In the genomic region with DNA sequence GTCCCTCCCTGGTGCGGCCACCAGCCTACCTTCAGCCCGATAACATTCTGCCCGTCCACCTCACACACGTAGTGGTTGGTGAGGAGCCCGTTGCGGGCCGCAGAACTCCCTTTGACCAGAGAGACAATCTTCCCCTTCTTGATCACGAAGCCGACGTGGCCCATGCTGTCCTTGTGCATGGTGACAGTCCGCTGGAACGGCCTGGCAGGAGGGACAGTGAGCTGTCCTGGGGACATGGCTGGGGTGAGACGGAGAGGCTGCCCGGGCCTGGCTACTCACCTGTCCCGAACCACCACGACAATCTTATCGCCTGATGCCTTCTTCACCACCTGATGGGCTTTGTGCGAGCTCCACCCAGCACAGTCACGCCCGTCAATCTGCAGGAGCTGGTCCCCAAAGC, we compare ENCODE assay signal across 15 cellular contexts. TPM values are rescaled to one million over a fixed set of nuclear protein-coding genes. Genes with fewer than 3 reads are reported as not detected.
DNase-seq lines count a peak whose midpoint lies in the region; ATAC-seq lines count a peak whose summit lies in the region.
"Had no signal": no experiment of that assay in that cellular context is flagged by ENCODE, and none has a peak within 500 bp of the region (broad histone marks: within the 10 kb centered on the region; RNA-seq: fewer than 3 reads in every experiment).

No MANE protein-coding gene starts in this region.

- H3K36me3 Mint-ChIP-seq in activated CD4-positive, alpha-beta T cell treated with anti-CD3 and anti-CD28 coated beads, Interleukin-2, amount 10 ng/mL, durations not matched to agents 7 days and 5 days (ENCODE audit: low read depth) = no peaks in the 10 kb centered on the region
- H3K36me3 Mint-ChIP-seq: CD8-positive, alpha-beta T cell; IgD-negative memory B cell had no signal

- H2BK15ac ChIP-seq in mesenchymal stem cell (ENCODE audit: low read depth, poor library complexity, severe bottlenecking) = no peak overlapping the region

- H2AK5ac ChIP-seq in mesenchymal stem cell (ENCODE audit: low read length, severe bottlenecking) = no peak overlapping the region

- H2BK12ac ChIP-seq in mesenchymal stem cell (ENCODE audit: low read length in 2 of 2) = no peak overlapping the region

- POLR2A ChIA-PET in activated CD4-positive, alpha-beta T cell treated with anti-CD3 and anti-CD28 coated beads, Interleukin-2, amount 10 ng/mL, durations not matched to agents 7 days and 5 days (lab: Charles Lee) = no interaction called here

- intact Hi-C loops in posterior vena cava (cut with DNase I) = loop anchor here (2.0 to 10.0 kb wide), 2 partner anchors 82 to 126 kb away; partner anchors contain the start of gene FKBP1A (in 1 of the 2)

- H3K4me3 ChIP-seq in mesenchymal stem cell (ENCODE audit: insufficient read depth in 1 of 2, low read depth in 1 of 2, low read length in 2 of 2) = no peak overlapping the region
- H3K4me3 ChIP-seq: BLaER1, HAP-1 had no signal

- peaks cover 10% of the 10 kb centered on the region for H3K4me1 ChIP-seq in mesenchymal stem cell (ENCODE audit: control insufficient read depth, insufficient read depth, low read depth, low read length)

- no peak overlapping the region for H2BK5ac ChIP-seq in mesenchymal stem cell (ENCODE audit: low read depth, low read length, poor library complexity, severe bottlenecking)

- H3K9ac ChIP-seq in mesenchymal stem cell (ENCODE audit: low read length) = no peak overlapping the region
- H3K9ac ChIP-seq: BLaER1 had no signal

- peaks cover 0 to 26% of the 10 kb centered on the region in 2 experiments for H3K36me3 ChIP-seq in mesenchymal stem cell (ENCODE audit: control insufficient read depth in 1 of 2, insufficient read depth in 2 of 2, low read depth in 1 of 2, low read length in 2 of 2)
- H3K36me3 ChIP-seq: BLaER1, HAP-1 had no signal

- no peak for DNase-seq in activated CD4-positive, alpha-beta T cell treated with anti-CD3 and anti-CD28 coated beads, Interleukin-2, amount 10 ng/mL, durations not matched to agents 7 days and 5 days
- DNase-seq in activated CD4-positive, alpha-beta T cell treated with anti-CD3 and anti-CD28 coated beads for 4 hours = no peak
- no peak for DNase-seq in mesenchymal stem cell
- peak; percentile 79 for DNase-seq in posterior vena cava (ENCODE audit: low spot score)
- DNase-seq in NCI-H1694 treated with DMSO at 0.1 percent for 48 hours (lab: John Stamatoyannopoulos, UW) = no peak
- DNase-seq: Calu3; CD8-positive, alpha-beta T cell; DMS79 treated with DMSO at 0.1 percent for 48 hours; GF-D8 had no signal

- H3K9me3 Mint-ChIP-seq in activated CD4-positive, alpha-beta T cell treated with anti-CD3 and anti-CD28 coated beads, Interleukin-2, amount 10 ng/mL, durations not matched to agents 7 days and 5 days = no peaks in the 10 kb centered on the region
- H3K9me3 Mint-ChIP-seq: CD8-positive, alpha-beta T cell; IgD-negative memory B cell had no signal

- H3K14ac ChIP-seq in mesenchymal stem cell (ENCODE audit: low read length in 2 of 2) = no peak overlapping the region

- H3K27me3 ChIP-seq in mesenchymal stem cell (ENCODE audit: control insufficient read depth in 1 of 2, insufficient read depth in 1 of 2, low read length in 2 of 2) = no peaks in the 10 kb centered on the region
- H3K27me3 ChIP-seq: BLaER1 had no signal

- no peaks in the 10 kb centered on the region for H3K9me3 ChIP-seq in mesenchymal stem cell (ENCODE audit: control insufficient read depth, low read length)
- H3K9me3 ChIP-seq: BLaER1, HAP-1 had no signal

- peaks cover 4% of the 10 kb centered on the region for H3K27me3 Mint-ChIP-seq in activated CD4-positive, alpha-beta T cell treated with anti-CD3 and anti-CD28 coated beads, Interleukin-2, amount 10 ng/mL, durations not matched to agents 7 days and 5 days

- H3K23ac ChIP-seq in mesenchymal stem cell (ENCODE audit: low read length in 2 of 2) = no peak overlapping the region

- WGBS in mesenchymal stem cell = 91% methylated on average over 20 of the region's 20 CpGs

- H3K79me1 ChIP-seq in mesenchymal stem cell (replicated peaks; ENCODE audit: low read length, poor library complexity, severe bottlenecking) = no peaks in the 10 kb centered on the region

- H3K18ac ChIP-seq in mesenchymal stem cell (ENCODE audit: low read depth in 1 of 2, low read length in 2 of 2) = no peak overlapping the region

- H3K4me3 Mint-ChIP-seq in activated CD4-positive, alpha-beta T cell treated with anti-CD3 and anti-CD28 coated beads, Interleukin-2, amount 10 ng/mL, durations not matched to agents 7 days and 5 days = no peak overlapping the region
- H3K4me3 Mint-ChIP-seq: CD8-positive, alpha-beta T cell; IgD-negative memory B cell had no signal

- H2BK120ac ChIP-seq in mesenchymal stem cell (ENCODE audit: low read depth, low read length) = no peak overlapping the region

- H3K4me2 ChIP-seq in mesenchymal stem cell (ENCODE audit: low read length, poor library complexity, severe bottlenecking) = no peak overlapping the region
- H3K4me2 ChIP-seq: BLaER1 had no signal

- no peak overlapping the region for H3K27ac ChIP-seq in mesenchymal stem cell (ENCODE audit: low read length, poor library complexity, severe bottlenecking)
- H3K27ac ChIP-seq: 22Rv1, BLaER1 had no signal

- no peak for ATAC-seq in GM18517 (IDR thresholded peaks at IDR 0.05; ENCODE audit: unreplicated experiment)
- no peak for ATAC-seq in HG03342 (IDR thresholded peaks at IDR 0.05; ENCODE audit: unreplicated experiment)

- peak overlapping the region in 1 of 2 experiments; percentile 70 for H3K4ac ChIP-seq in mesenchymal stem cell (ENCODE audit: low read depth in 1 of 2, low read length in 2 of 2)

- H4K91ac ChIP-seq in mesenchymal stem cell (ENCODE audit: low read length) = peak overlapping the region; percentile 70

- H3K4me1 Mint-ChIP-seq in activated CD4-positive, alpha-beta T cell treated with anti-CD3 and anti-CD28 coated beads, Interleukin-2, amount 10 ng/mL, durations not matched to agents 7 days and 5 days = peaks cover 2% of the 10 kb centered on the region
- H3K4me1 Mint-ChIP-seq: IgD-negative memory B cell had no signal

- peak overlapping the region; percentile 55 for H3K27ac Mint-ChIP-seq in activated CD4-positive, alpha-beta T cell treated with anti-CD3 and anti-CD28 coated beads, Interleukin-2, amount 10 ng/mL, durations not matched to agents 7 days and 5 days
- H3K27ac Mint-ChIP-seq: IgD-negative memory B cell had no signal

- H4K8ac ChIP-seq in mesenchymal stem cell (ENCODE audit: low read length) = no peak overlapping the region

- no peak overlapping the region for H2AFZ ChIP-seq in mesenchymal stem cell (ENCODE audit: low read depth, low read length)

- CTCF ChIA-PET in activated CD4-positive, alpha-beta T cell treated with anti-CD3 and anti-CD28 coated beads, Interleukin-2, amount 10 ng/mL, durations not matched to agents 7 days and 5 days (lab: Charles Lee) = interaction anchor here (1.0 to 2.1 kb wide), 7 partner anchors 8 to 192 kb away, joined by 4 to 6 read pairs (median 5); partner anchors contain the start of gene NSFL1C

RNA-seq across cellular contexts. Expression of gene SDCBP2, which starts 16.6 kb away (rescaled TPM):
- total RNA-seq in activated CD4-positive, alpha-beta T cell treated with anti-CD3 and anti-CD28 coated beads, Interleukin-2, amount 10 ng/mL, durations not matched to agents 7 days and 5 days = 1 to 10 TPM; 1.4 to 2.2 TPM
- polyA plus RNA-seq in mesenchymal stem cell (2013, experiment 1 of 2) = 1.6 TPM
- 1.8 TPM for polyA plus RNA-seq in mesenchymal stem cell (2013, experiment 2 of 2)
- total RNA-seq in posterior vena cava = 1 to 10 TPM; 3.1 to 5.4 TPM

RNA-seq across cellular contexts. Expression of gene SNPH, which starts 46.2 kb away (rescaled TPM):
- 1 to 10 TPM; 7.3 to 8.4 TPM for total RNA-seq in activated CD4-positive, alpha-beta T cell treated with anti-CD3 and anti-CD28 coated beads, Interleukin-2, amount 10 ng/mL, durations not matched to agents 7 days and 5 days
- polyA plus RNA-seq in mesenchymal stem cell (2013, experiment 1 of 2) = 10.0 TPM
- polyA plus RNA-seq in mesenchymal stem cell (2013, experiment 2 of 2) = 9.5 TPM
- 10 to 100 TPM in 1 of 2 donors, 1 to 10 TPM in 1; 8.9 to 11.9 TPM for total RNA-seq in posterior vena cava
